34 cellular contexts compared by ENCODE assay signal in the genomic region with DNA sequence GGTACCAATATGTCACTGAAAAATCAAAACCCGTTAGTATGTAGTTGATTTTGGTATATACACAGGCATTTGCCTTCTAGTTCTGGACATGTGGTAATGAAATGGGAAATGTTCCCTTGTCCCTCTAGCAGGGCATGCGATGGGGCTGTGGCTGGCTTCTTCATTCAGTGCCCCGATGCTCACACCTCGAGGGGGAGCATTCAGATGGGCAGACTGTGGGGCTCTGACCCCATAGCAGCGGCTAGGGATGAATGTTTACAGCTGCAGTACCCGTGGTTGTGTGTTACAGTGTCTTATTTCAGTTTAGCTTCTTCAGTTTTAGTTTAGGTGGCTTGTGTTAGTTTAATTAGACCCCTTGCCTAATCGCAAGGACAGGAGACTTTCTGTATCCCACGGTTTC.
"Had no signal": no experiment of that assay in that cellular context is flagged by ENCODE, and none has a peak within 500 bp of the region (broad histone marks: within the 10 kb centered on the region; RNA-seq: fewer than 3 reads in every experiment).

No MANE protein-coding gene starts in this region.

- H3K4me3 ChIP-seq: adrenal gland, body of pancreas, esophagus muscularis mucosa, gastrocnemius medialis, heart right ventricle had no signal

- H3K36me3 ChIP-seq: adrenal gland, esophagus muscularis mucosa, gastrocnemius medialis, heart right ventricle, WERI-Rb-1 had no signal

- H3K27me3 Mint-ChIP-seq: activated B cell treated with CpG ODN at 0.5 μM for 24 hours; activated CD4-positive, alpha-beta memory T cell treated with anti-CD3 and anti-CD28 coated beads for 36 hours; activated CD8-positive, alpha-beta memory T cell treated with anti-CD3 and anti-CD28 coated beads, Interleukin-2, amount 10 ng/mL, durations not matched to agents 7 days and 5 days; activated naive CD4-positive, alpha-beta T cell treated with anti-CD3 and anti-CD28 coated beads, Interleukin-2, amount 50 U/mL, for 24 hours; activated naive CD8-positive, alpha-beta T cell treated with anti-CD3 and anti-CD28 coated beads for 36 hours; activated naive CD8-positive, alpha-beta T cell treated with anti-CD3 and anti-CD28 coated beads, Interleukin-2, amount 50 U/mL, for 24 hours; effector memory CD8-positive, alpha-beta T cell; T-helper 17 cell had no signal

- H3K9me3 ChIP-seq: adrenal gland, body of pancreas, esophagus muscularis mucosa, gastrocnemius medialis had no signal

- H3K36me3 Mint-ChIP-seq: activated CD4-positive, alpha-beta memory T cell treated with anti-CD3 and anti-CD28 coated beads for 36 hours; activated CD8-positive, alpha-beta memory T cell treated with anti-CD3 and anti-CD28 coated beads, Interleukin-2, amount 10 ng/mL, durations not matched to agents 7 days and 5 days; activated naive CD4-positive, alpha-beta T cell treated with anti-CD3 and anti-CD28 coated beads, Interleukin-2, amount 50 U/mL, for 24 hours; activated naive CD8-positive, alpha-beta T cell treated with anti-CD3 and anti-CD28 coated beads for 36 hours had no signal

- DNase-seq: activated B cell treated with CpG ODN at 0.5 μM for 24 hours; activated CD4-positive, alpha-beta memory T cell treated with anti-CD3 and anti-CD28 coated beads for 36 hours; activated CD4-positive, alpha-beta T cell treated with anti-CD3 and anti-CD28 coated beads for 48 hours; activated CD8-positive, alpha-beta memory T cell treated with anti-CD3 and anti-CD28 coated beads, Interleukin-2, amount 10 ng/mL, durations not matched to agents 7 days and 5 days; activated CD8-positive, alpha-beta memory T cell treated with anti-CD3 and anti-CD28 coated beads, Interleukin-2, amount 50 U/mL, for 4 hours; activated CD8-positive, alpha-beta T cell treated with anti-CD3 and anti-CD28 coated beads, Interleukin-2, amount 10 ng/mL, durations not matched to agents 7 days and 5 days; activated effector memory CD4-positive, alpha-beta T cell treated with anti-CD3 and anti-CD28 coated beads, Interleukin-2, amount 50 U/mL, for 16 hours; activated naive CD4-positive, alpha-beta T cell treated with anti-CD3 and anti-CD28 coated beads for 36 hours; activated naive CD8-positive, alpha-beta T cell treated with anti-CD3 and anti-CD28 coated beads for 36 hours; activated naive CD8-positive, alpha-beta T cell treated with anti-CD3 and anti-CD28 coated beads, Interleukin-2, amount 50 U/mL, for 24 hours; activated T-cell treated with anti-CD3 and anti-CD28 coated beads, Interleukin-2, amount 50 U/mL, for 1 hour; activated T-cell treated with anti-CD3 and anti-CD28 coated beads, Interleukin-2, amount 50 U/mL, for 48 hours; adrenal gland; amygdala; aorta; body of pancreas; caudate nucleus; cortex of kidney; dermis blood vessel endothelial cell; effector CD4-positive, alpha-beta T cell; effector memory CD8-positive, alpha-beta T cell; erythroblast; foreskin keratinocyte; gastrocnemius medialis; heart right ventricle; T-helper 17 cell; T1000; WERI-Rb-1 had no signal

- H3K4me1 ChIP-seq: adrenal gland, body of pancreas, esophagus muscularis mucosa, foreskin keratinocyte, gastrocnemius medialis, heart right ventricle had no signal

- H3K4me3 Mint-ChIP-seq: activated B cell treated with CpG ODN at 0.5 μM for 24 hours; activated CD4-positive, alpha-beta memory T cell treated with anti-CD3 and anti-CD28 coated beads for 36 hours; activated CD8-positive, alpha-beta memory T cell treated with anti-CD3 and anti-CD28 coated beads, Interleukin-2, amount 10 ng/mL, durations not matched to agents 7 days and 5 days; activated CD8-positive, alpha-beta T cell treated with anti-CD3 and anti-CD28 coated beads, Interleukin-2, amount 10 ng/mL, durations not matched to agents 7 days and 5 days; activated naive CD4-positive, alpha-beta T cell treated with anti-CD3 and anti-CD28 coated beads for 36 hours; activated naive CD4-positive, alpha-beta T cell treated with anti-CD3 and anti-CD28 coated beads, Interleukin-2, amount 50 U/mL, for 24 hours; activated naive CD8-positive, alpha-beta T cell treated with anti-CD3 and anti-CD28 coated beads for 36 hours; activated naive CD8-positive, alpha-beta T cell treated with anti-CD3 and anti-CD28 coated beads, Interleukin-2, amount 50 U/mL, for 24 hours; activated T-helper 1 cell treated with anti-CD3 and anti-CD28 coated beads, Interleukin-12 subunit alpha, Interleukin-12 subunit beta, Interleukin-2, Interleukin-4 antibody, amounts not matched to agents 30 ng/mL and 10 ng/mL and 1 ng/mL, durations not matched to agents 14 hours and 24 hours and 36 hours; effector memory CD8-positive, alpha-beta T cell; T-helper 17 cell; T-helper 2 cell treated with Interferon-gamma antibody and Interleukin-4, amounts not matched to agents 5 μg/mL and 100 μg/mL, for 36 hours had no signal

- H3K27ac ChIP-seq: adrenal gland, body of pancreas, esophagus muscularis mucosa, foreskin keratinocyte, gastrocnemius medialis, heart right ventricle, WERI-Rb-1 had no signal

- H3K4me1 Mint-ChIP-seq: activated B cell treated with CpG ODN at 0.5 μM for 24 hours; activated CD8-positive, alpha-beta memory T cell treated with anti-CD3 and anti-CD28 coated beads, Interleukin-2, amount 10 ng/mL, durations not matched to agents 7 days and 5 days; activated naive CD4-positive, alpha-beta T cell treated with anti-CD3 and anti-CD28 coated beads, Interleukin-2, amount 50 U/mL, for 24 hours; activated naive CD8-positive, alpha-beta T cell treated with anti-CD3 and anti-CD28 coated beads for 36 hours; activated naive CD8-positive, alpha-beta T cell treated with anti-CD3 and anti-CD28 coated beads, Interleukin-2, amount 50 U/mL, for 24 hours; T-helper 17 cell had no signal

- H3K27me3 ChIP-seq: adrenal gland, body of pancreas, esophagus muscularis mucosa, foreskin keratinocyte, gastrocnemius medialis, heart right ventricle had no signal

- ATAC-seq: activated CD4-positive, CD25-positive, alpha-beta regulatory T cell treated with anti-CD3 and anti-CD28 coated beads, Interleukin-2, amount 50 U/mL, for 24 hours; activated CD8-positive, alpha-beta memory T cell treated with anti-CD3 and anti-CD28 coated beads, Interleukin-2, amount 10 ng/mL, durations not matched to agents 7 days and 5 days; activated CD8-positive, alpha-beta T cell treated with anti-CD3 and anti-CD28 coated beads, Interleukin-2, amount 10 ng/mL, durations not matched to agents 7 days and 5 days; activated naive CD8-positive, alpha-beta T cell treated with anti-CD3 and anti-CD28 coated beads, Interleukin-2, amount 50 U/mL, for 24 hours; body of pancreas; effector memory CD8-positive, alpha-beta T cell; foreskin keratinocyte; gastrocnemius medialis; heart right ventricle; T-helper 17 cell had no signal

- H3K27ac Mint-ChIP-seq: activated B cell treated with CpG ODN at 0.5 μM for 24 hours; activated CD4-positive, alpha-beta memory T cell treated with anti-CD3 and anti-CD28 coated beads for 36 hours; activated CD8-positive, alpha-beta memory T cell treated with anti-CD3 and anti-CD28 coated beads, Interleukin-2, amount 10 ng/mL, durations not matched to agents 7 days and 5 days; activated CD8-positive, alpha-beta T cell treated with anti-CD3 and anti-CD28 coated beads, Interleukin-2, amount 10 ng/mL, durations not matched to agents 7 days and 5 days; activated naive CD4-positive, alpha-beta T cell treated with anti-CD3 and anti-CD28 coated beads for 36 hours; activated naive CD4-positive, alpha-beta T cell treated with anti-CD3 and anti-CD28 coated beads, Interleukin-2, amount 50 U/mL, for 24 hours; activated naive CD8-positive, alpha-beta T cell treated with anti-CD3 and anti-CD28 coated beads for 36 hours; activated naive CD8-positive, alpha-beta T cell treated with anti-CD3 and anti-CD28 coated beads, Interleukin-2, amount 50 U/mL, for 24 hours; activated T-helper 1 cell treated with anti-CD3 and anti-CD28 coated beads, Interleukin-12 subunit alpha, Interleukin-12 subunit beta, Interleukin-2, Interleukin-4 antibody, amounts not matched to agents 30 ng/mL and 10 ng/mL and 1 ng/mL, durations not matched to agents 14 hours and 24 hours and 36 hours; activated T-helper 2 cell treated with anti-CD3 and anti-CD28 coated beads, Interferon-gamma antibody, Interleukin-2, Interleukin-4, amounts not matched to agents 10 μg/mL and 5 μg/mL and 100 μg/mL, durations not matched to agents 14 hours and 24 hours and 36 hours; effector memory CD8-positive, alpha-beta T cell; T-helper 17 cell; T-helper 2 cell treated with Interferon-gamma antibody and Interleukin-4, amounts not matched to agents 5 μg/mL and 100 μg/mL, for 36 hours had no signal
